In genomic region chr3:50236484-50237132, GRCh38 we compare ENCODE assay signal across 8 cellular contexts. TPM values are rescaled to one million over a fixed set of nuclear protein-coding genes. Genes with fewer than 3 reads are reported as not detected.
DNase-seq lines count a peak whose midpoint lies in the region; ATAC-seq and TF ChIP-seq lines count a peak whose summit lies in the region.

No MANE protein-coding gene starts in this region.

- POLR2A ChIA-PET in Panc1 (lab: Charles Lee) = no interaction called here

- in situ Hi-C loops in Panc1 (cut with HindIII; ENCODE audit: low pct_unique_long_range_greater_than_20kb, low sequenced_read_pairs) = no loop called here

- H3F3A ChIP-seq in DOHH2 (ENCODE audit: control insufficient read depth, insufficient read depth) = no peaks in the 10 kb centered on the region

- peaks cover 49% of the 10 kb centered on the region for H3K4me1 ChIP-seq in DOHH2 (ENCODE audit: control insufficient read depth, low read length)
- peaks cover 19% of the 10 kb centered on the region for H3K4me1 ChIP-seq in Panc1 (ENCODE audit: control insufficient read depth, insufficient read depth, low read length)
- H3K4me1 ChIP-seq in parathyroid adenoma = peaks cover 23% of the 10 kb centered on the region

- H3K4me2 ChIP-seq in DOHH2 (ENCODE audit: low read length) (peak overlapping the region; percentile 86), parathyroid adenoma (ENCODE audit: low read length) (peak overlapping the region; percentile 100)

- peak overlapping the region; percentile 6 for H2AFZ ChIP-seq in parathyroid adenoma

- TSS peak; percentile 56 for BruUV-seq in Panc1 (replicated peaks; lab: Mats Ljungman, UMichigan)

- H3K9me3 ChIP-seq in DOHH2 (ENCODE audit: control insufficient read depth, insufficient read depth, low read length) = no peaks in the 10 kb centered on the region
- no peaks in the 10 kb centered on the region for H3K9me3 ChIP-seq in Panc1 (ENCODE audit: control insufficient read depth, insufficient read depth, low read depth, low read length)
- no peaks in the 10 kb centered on the region for H3K9me3 ChIP-seq in parathyroid adenoma (ENCODE audit: control insufficient read depth, low read length)

- H3K79me2 ChIP-seq in DOHH2 (ENCODE audit: control insufficient read depth, low read length) (peaks cover 55% of the 10 kb centered on the region), parathyroid adenoma (peaks cover 46% of the 10 kb centered on the region)

- no peaks in the 10 kb centered on the region for H3K27me3 ChIP-seq in DOHH2 (ENCODE audit: control insufficient read depth, low read length)
- no peaks in the 10 kb centered on the region for H3K27me3 ChIP-seq in Panc1 (ENCODE audit: control insufficient read depth, insufficient read depth, low read length)
- H3K27me3 ChIP-seq in parathyroid adenoma (ENCODE audit: control insufficient read depth, insufficient read depth, low read length) = no peaks in the 10 kb centered on the region

- H4K20me1 ChIP-seq in DOHH2 (ENCODE audit: control insufficient read depth, insufficient read depth, low read depth, low read length) = peaks cover 7% of the 10 kb centered on the region; the same call in 1 of the 2 replicates

- CTCF ChIA-PET in Panc1 (lab: Charles Lee) = no interaction called here

- DNase-seq in Panc1 (ENCODE audit: low read depth, low spot score) (no peak), epithelial cell of proximal tubule (ENCODE audit: low read depth) (no peak), NCI-H2107 treated with DMSO at 0.1 percent for 48 hours (lab: John Stamatoyannopoulos, UW; ENCODE audit: unreplicated experiment) (no peak), amniotic stem cell (lab: John Stamatoyannopoulos, UW) (no peak)

- TF ChIP-seq CTCF in DOHH2 (IDR thresholded peaks at IDR 0.05; ENCODE audit: low read depth, low read length, poor library complexity, severe bottlenecking) (no peak), Panc1 (IDR thresholded peaks at IDR 0.05) (no peak), epithelial cell of proximal tubule (conservative IDR thresholded peaks at IDR 0.05; ENCODE audit: low read depth, low read length) (no peak), parathyroid adenoma (IDR thresholded peaks at IDR 0.05) (no peak)

- H3K9me2 ChIP-seq in DOHH2 (replicated peaks; ENCODE audit: control insufficient read depth, low read length) = no peaks in the 10 kb centered on the region

- H3K36me3 ChIP-seq in DOHH2 (ENCODE audit: control insufficient read depth, low read length) = peaks cover 28% of the 10 kb centered on the region
- H3K36me3 ChIP-seq in Panc1 (ENCODE audit: control insufficient read depth, insufficient read depth, low read length) = no peaks in the 10 kb centered on the region; the same call in 1 of the 2 replicates
- H3K36me3 ChIP-seq in parathyroid adenoma (ENCODE audit: control insufficient read depth, insufficient read depth, low read length) = no peaks in the 10 kb centered on the region

- H3K27ac ChIP-seq in DOHH2 (ENCODE audit: low read depth, low read length) (peak overlapping the region; percentile 40), Panc1 (ENCODE audit: low read length) (peak overlapping the region; percentile 83), parathyroid adenoma (peak overlapping the region; percentile 91)

- intact Hi-C loops in Panc1 (cut with micrococcal nuclease; ENCODE audit: unreplicated experiment) = no loop called here

- peak overlapping the region; percentile 47 for H3K9ac ChIP-seq in parathyroid adenoma

- ATAC-seq in Panc1 = no peak
- no peak for ATAC-seq in HG02678 (IDR thresholded peaks at IDR 0.05; ENCODE audit: unreplicated experiment)
- no peak for ATAC-seq in GM19455 (IDR thresholded peaks at IDR 0.05; ENCODE audit: unreplicated experiment)

- H3K4me3 ChIP-seq in DOHH2 (ENCODE audit: low read length) = peak overlapping the region; percentile 79
- peak overlapping the region; percentile 83 to 86 for H3K4me3 ChIP-seq in Panc1 (ENCODE audit: low read depth in 2 of 2, low read length in 2 of 2)
- H3K4me3 ChIP-seq in epithelial cell of proximal tubule (ENCODE audit: low read depth, low read length) = peak overlapping the region; percentile 87
- H3K4me3 ChIP-seq in parathyroid adenoma (ENCODE audit: low read depth, low read length) = peak overlapping the region; percentile 84

RNA-seq across cellular contexts. Expression of gene GNAI2, which starts 0.6 kb away (rescaled TPM):
- 170 TPM for total RNA-seq in Panc1 (2021; ENCODE audit: unreplicated experiment)
- polyA plus RNA-seq in Panc1 (2012; ENCODE audit: insufficient read length) = 252 TPM
- total RNA-seq in epithelial cell of proximal tubule = 263 and 264 TPM in 2 replicates

RNA-seq across cellular contexts. Expression of gene SLC38A3, which starts 31.5 kb away (rescaled TPM):
- 6.0 TPM for total RNA-seq in Panc1 (2021; ENCODE audit: unreplicated experiment)
- polyA plus RNA-seq in Panc1 (2012; ENCODE audit: insufficient read length) = 10.6 TPM
- not detected in 2 replicates for total RNA-seq in epithelial cell of proximal tubule

RNA-seq across cellular contexts. Expression of gene SEMA3B, which starts 32.3 kb away (rescaled TPM):
- total RNA-seq in Panc1 (2021; ENCODE audit: unreplicated experiment) = 1.4 TPM
- 2.8 TPM for polyA plus RNA-seq in Panc1 (2012; ENCODE audit: insufficient read length)
- total RNA-seq in epithelial cell of proximal tubule = 4.6 and 29.5 TPM in 2 replicates

RNA-seq across cellular contexts. Expression of gene LSMEM2, which starts 42.3 kb away (rescaled TPM):
- total RNA-seq in Panc1 (2021; ENCODE audit: unreplicated experiment) = not detected
- polyA plus RNA-seq in Panc1 (2012; ENCODE audit: insufficient read length) = not detected
- not detected in 2 replicates for total RNA-seq in epithelial cell of proximal tubule

RNA-seq across cellular contexts. Expression of gene GNAT1, which starts 45.2 kb away (rescaled TPM):
- total RNA-seq in Panc1 (2021; ENCODE audit: unreplicated experiment) = not detected
- polyA plus RNA-seq in Panc1 (2012; ENCODE audit: insufficient read length) = not detected
- total RNA-seq in epithelial cell of proximal tubule = not detected in 2 replicates

Comparison
In these comparisons a context has a peak if more than half of its experiments do, and no peak if none do; other contexts are left out.
1. H3K27ac ChIP-seq: peak in every context shown above with its lines; median percentile 91 in parathyroid adenoma; 83 in Panc1; 40 in DOHH2.